ENCODE assay signal across 12 cellular contexts in genomic region chr1:77831976-77832695, GRCh38. TPM values are rescaled to one million over a fixed set of nuclear protein-coding genes. Genes with fewer than 3 reads are reported as not detected.
DNase-seq lines count a peak whose midpoint lies in the region; ATAC-seq, FAIRE-seq and TF ChIP-seq lines count a peak whose summit lies in the region.
"Had no signal": no experiment of that assay in that cellular context is flagged by ENCODE, and none has a peak within 500 bp of the region (broad histone marks: within the 10 kb centered on the region; RNA-seq: fewer than 3 reads in every experiment).

No MANE protein-coding gene starts in this region.

- H3K9me2 ChIP-seq in GM23338 (ENCODE audit: insufficient read depth): no peaks in the 10 kb centered on the region

- H3K27me3 ChIP-seq in upper lobe of left lung: no peaks in the 10 kb centered on the region
- H3K27me3 ChIP-seq in GM23338 (ENCODE audit: insufficient read depth): no peaks in the 10 kb centered on the region
- no peaks in the 10 kb centered on the region for H3K27me3 ChIP-seq in HepG2 (ENCODE audit: control insufficient read depth in 1 of 2, insufficient read depth in 2 of 2, low read length in 2 of 2)

- POLR2A ChIA-PET in HepG2 (lab: Yijun Ruan, JAX): no interaction called here

- no peak overlapping the region for H2AFZ ChIP-seq in GM23338
- no peak overlapping the region for H2AFZ ChIP-seq in HepG2 (ENCODE audit: low read length)

- H3K27me3 Mint-ChIP-seq in GM23338 (ENCODE audit: insufficient read depth, low read depth, poor library complexity): peaks cover 1% of the 10 kb centered on the region
- H3K27me3 Mint-ChIP-seq: progenitor cell of endocrine pancreas had no signal

- H3K36me3 ChIP-seq in upper lobe of left lung (peaks cover 0 to 17% (median 0%) of the 10 kb centered on the region in 4 donors), GM23338 (ENCODE audit: insufficient read depth) (no peaks in the 10 kb centered on the region), HepG2 (replicated peaks in 1 of 2; ENCODE audit: control insufficient read depth in 1 of 2, insufficient read depth in 2 of 2, low read length in 2 of 2) (peaks cover 2 to 6% of the 10 kb centered on the region in 2 experiments; a peak in 1 of 5 replicates)

- H3K27ac ChIP-seq in coronary artery (peak overlapping the region; percentile 83), upper lobe of left lung (peak overlapping the region; percentile 50 to 86 (median 75)), GM23338 (ENCODE audit: low read depth) (no peak overlapping the region), HepG2 (ENCODE audit: extremely low read length, insufficient read depth, low read length) (no peak overlapping the region)

- intact Hi-C loops in HepG2 (cut with micrococcal nuclease; ENCODE audit: unreplicated experiment): no loop called here

- no TSS peak for BruUV-seq in HepG2 (replicated peaks; lab: Mats Ljungman, UMichigan)

- no peak for FAIRE-seq in HepG2 (lab: Jason Lieb, UNC)

- TF ChIP-seq EP300 in upper lobe of left lung (IDR thresholded peaks at IDR 0.05) (no peak), HepG2 (IDR thresholded peaks at IDR 0.05; ENCODE audit: low read depth in 2 of 2, low read length in 2 of 2) (no peak), HepG2 (CRISPR knock-in tag; IDR thresholded peaks at IDR 0.05; ENCODE audit: borderline replicate concordance) (no peak)

- peaks cover 30 to 55% (median 48%) of the 10 kb centered on the region in 4 donors for H3K4me1 ChIP-seq in upper lobe of left lung
- 0 out of 2 replicates have a peak, but pooled peaks cover 2% of the 10 kb centered on the region for H3K4me1 ChIP-seq in GM23338 (ENCODE audit: insufficient read depth)
- H3K4me1 ChIP-seq in HepG2 (ENCODE audit: insufficient read depth, low read length): no peaks in the 10 kb centered on the region

- no peak overlapping the region for H3K4me3 Mint-ChIP-seq in GM23338

- no peaks in the 10 kb centered on the region for H3K9me3 ChIP-seq in upper lobe of left lung
- H3K9me3 ChIP-seq in HepG2 (ENCODE audit: low read length): no peaks in the 10 kb centered on the region

- CTCF ChIA-PET in HepG2 (lab: Yijun Ruan, JAX; ENCODE audit: low intra/inter-chr PET ratio, low total read pairs): no interaction called here

- no peaks in the 10 kb centered on the region for H3F3A ChIP-seq in GM23338 (replicated peaks; ENCODE audit: low read depth)

- H3K79me2 ChIP-seq in GM23338 (replicated peaks; ENCODE audit: insufficient read depth) (no peaks in the 10 kb centered on the region), HepG2 (ENCODE audit: insufficient read depth, low read length) (no peaks in the 10 kb centered on the region)

- H3K36me3 Mint-ChIP-seq in GM23338 (ENCODE audit: low read depth): peaks cover 6% of the 10 kb centered on the region; the same call in 2 of the 3 replicates

- H3K4me2 ChIP-seq in GM23338: no peak overlapping the region
- no peak overlapping the region for H3K4me2 ChIP-seq in HepG2 (ENCODE audit: low read depth, low read length)

- TF ChIP-seq CTCF in coronary artery (IDR thresholded peaks at IDR 0.05): no peak
- no peak for TF ChIP-seq CTCF in upper lobe of left lung (IDR thresholded peaks at IDR 0.05)
- no peak for TF ChIP-seq CTCF in GM23338 (conservative IDR thresholded peaks at IDR 0.05; ENCODE audit: low read depth in 2 of 2)
- TF ChIP-seq CTCF in HepG2 (CRISPR knock-in tag; IDR thresholded peaks at IDR 0.05): no peak

- peak; percentile 34 to 67 for ATAC-seq in upper lobe of left lung (ENCODE audit: low FRiP score in 2 of 2)
- no peak for ATAC-seq in GM23338
- no peak for ATAC-seq in GM19035 (IDR thresholded peaks at IDR 0.05; ENCODE audit: unreplicated experiment)
- no peak for ATAC-seq in HepG2

- no peaks in the 10 kb centered on the region for H3K4me1 Mint-ChIP-seq in GM23338

- H3K9ac ChIP-seq in HepG2 (ENCODE audit: insufficient read depth, low read depth, low read length): no peak overlapping the region

- WGBS in upper lobe of left lung, 2 donors: 35 to 37% methylated on average over 2 of the region's 2 CpGs
- 83% methylated on average over 2 of the region's 2 CpGs for WGBS in HepG2 (ENCODE audit: low lambda C conversion rate)

- no peak overlapping the region for H3K27ac Mint-ChIP-seq in GM23338
- H3K27ac Mint-ChIP-seq: progenitor cell of endocrine pancreas had no signal

- TF ChIP-seq POLR2A in upper lobe of left lung (IDR thresholded peaks at IDR 0.05) (no peak), HepG2 (IDR thresholded peaks at IDR 0.05; ENCODE audit: insufficient read depth in 1 of 2, low read depth in 2 of 2, low read length in 2 of 2) (no peak)

- in situ Hi-C loops in HepG2 (cut with HindIII; ENCODE audit: extremely low pct_ligation_motif_present, low pct_unique_long_range_greater_than_20kb): no loop called here

- H4K20me1 ChIP-seq in GM23338 (replicated peaks; ENCODE audit: insufficient read depth) (no peaks in the 10 kb centered on the region), HepG2 (ENCODE audit: insufficient read depth, low read length) (no peaks in the 10 kb centered on the region)

- H3K4me3 ChIP-seq in coronary artery (peak overlapping the region; percentile 23), upper lobe of left lung (no peak overlapping the region), GM23338 (no peak overlapping the region), HepG2 (replicated peaks in 1 of 3; ENCODE audit: insufficient read depth in 1 of 3, low read depth in 2 of 3, low read length in 3 of 3) (no peak overlapping the region)

- DNase-seq in NCI-H226 (peak; percentile 62), coronary artery (ENCODE audit: low spot score) (no peak), lung microvascular endothelial cell (ENCODE audit: low read depth in 2 of 2) (peak; percentile 59 to 83), upper lobe of left lung (no peak), GM23338 (ENCODE audit: low spot score) (no peak), nucleus accumbens (lab: John Stamatoyannopoulos, UW) (no peak), HepG2 (ENCODE audit: low spot score) (no peak)
- DNase-seq: NCI-H2107; stimulated activated naive CD4-positive, alpha-beta T cell; T1000 had no signal

- no peaks in the 10 kb centered on the region for H3K9me3 Mint-ChIP-seq in GM23338

- no peak for TF ChIP-seq RAD21 in HepG2 (CRISPR knock-in tag; IDR thresholded peaks at IDR 0.05)

RNA-seq across cellular contexts. Expression of gene MIGA1, which starts 52.7 kb away (rescaled TPM):
- total RNA-seq in lung microvascular endothelial cell (8.1 and 20.8 TPM in 2 replicates), upper lobe of left lung (10 to 100 TPM in 5 of 6 donors, 1 to 10 TPM in 1; 7.7 to 19.2 (median 13.5) TPM), HepG2 (2016; rRNA removed; fragmentation: Illumina TruSeq; extraction: Trizol) (6.6 and 6.7 TPM in 2 replicates)
- total RNA-seq in GM23338 (2014; rRNA removed; shearing (Covaris generic)): 7.5 TPM in 2 replicates
- polyA plus RNA-seq in GM23338 (2016; fragmentation: Nextera tagmentation; extraction: Ambion mirVana) (3.4 and 4.6 TPM in 2 replicates), HepG2 (2011; rRNA removed) (3.4 and 3.8 TPM in 2 replicates)
- 9.2 and 10.6 TPM in 2 replicates for total RNA-seq in HepG2 (2016; cell fraction: cytosol; rRNA removed; fragmentation: Illumina TruSeq; extraction: Trizol; ENCODE audit: low read depth)
- 6.2 and 7.2 TPM in 2 replicates for total RNA-seq in HepG2 (2016; cell fraction: insoluble cytoplasmic fraction; rRNA removed; fragmentation: Illumina TruSeq; extraction: Trizol)
- 5.1 and 6.1 TPM in 2 replicates for total RNA-seq in HepG2 (2016; cell fraction: membrane; rRNA removed; fragmentation: Illumina TruSeq; extraction: Trizol)
- total RNA-seq in HepG2 (2016; cell fraction: nucleus; rRNA removed; fragmentation: Illumina TruSeq; extraction: Trizol): 9.9 and 11.1 TPM in 2 replicates
- polyA plus RNA-seq in HepG2 (2011; cell fraction: cytosol; rRNA removed): 1.4 and 2.6 TPM in 2 replicates
- polyA plus RNA-seq in HepG2 (2011; cell fraction: nucleus; rRNA removed): 1.00 and 1.6 TPM in 2 replicates
- polyA plus RNA-seq in HepG2 (2012): 5.7 and 6.3 TPM in 2 replicates
- 0.17 and 0.18 TPM in 2 replicates for polyA plus RNA-seq in HepG2 (2016; cell fraction: cytosol; fragmentation: Illumina TruSeq; extraction: Trizol; ENCODE audit: low read depth)
- polyA plus RNA-seq in HepG2 (2016; cell fraction: insoluble cytoplasmic fraction; fragmentation: Illumina TruSeq; extraction: Trizol; ENCODE audit: low read depth): 2.5 and 2.7 TPM in 2 replicates
- polyA plus RNA-seq in HepG2 (2016; cell fraction: membrane; fragmentation: Illumina TruSeq; extraction: Trizol; ENCODE audit: low read depth): 0.33 and 0.52 TPM in 2 replicates
- polyA plus RNA-seq in HepG2 (2016; cell fraction: nucleus; fragmentation: Illumina TruSeq; extraction: Trizol; ENCODE audit: insufficient read depth, low read depth): 4.9 TPM in 2 replicates
- polyA minus RNA-seq in HepG2 (2011; rRNA and poly(A)+ RNA removed; ENCODE audit: low replicate concordance): 6.6 and 10.1 TPM in 2 replicates
- polyA minus RNA-seq in HepG2 (2011; cell fraction: cytosol; rRNA and poly(A)+ RNA removed): 4.4 and 4.6 TPM in 2 replicates
- polyA minus RNA-seq in HepG2 (2011; cell fraction: nucleus; rRNA and poly(A)+ RNA removed): 10.9 and 13.8 TPM in 2 replicates

RNA-seq across cellular contexts. Expression of gene NEXN, which starts 56.3 kb away (rescaled TPM):
- 1.3 and 6.3 TPM in 2 replicates for total RNA-seq in lung microvascular endothelial cell
- total RNA-seq in upper lobe of left lung: 10 to 100 TPM; 13.0 to 60.8 (median 28.2) TPM
- total RNA-seq in GM23338 (2014; rRNA removed; shearing (Covaris generic)): 2.6 and 3.8 TPM in 2 replicates
- polyA plus RNA-seq in GM23338 (2016; fragmentation: Nextera tagmentation; extraction: Ambion mirVana): 11.8 and 12.2 TPM in 2 replicates
- 0.97 and 1.1 TPM in 2 replicates for total RNA-seq in HepG2 (2016; rRNA removed; fragmentation: Illumina TruSeq; extraction: Trizol)
- 0.35 and 0.40 TPM in 2 replicates for total RNA-seq in HepG2 (2016; cell fraction: cytosol; rRNA removed; fragmentation: Illumina TruSeq; extraction: Trizol; ENCODE audit: low read depth)
- 1.1 TPM in 2 replicates for total RNA-seq in HepG2 (2016; cell fraction: insoluble cytoplasmic fraction; rRNA removed; fragmentation: Illumina TruSeq; extraction: Trizol)
- total RNA-seq in HepG2 (2016; cell fraction: membrane; rRNA removed; fragmentation: Illumina TruSeq; extraction: Trizol): 0.43 and 0.59 TPM in 2 replicates
- 0.78 and 0.97 TPM in 2 replicates for total RNA-seq in HepG2 (2016; cell fraction: nucleus; rRNA removed; fragmentation: Illumina TruSeq; extraction: Trizol)
- polyA plus RNA-seq in HepG2 (2011; rRNA removed): 0.07 and 0.14 TPM in 2 replicates
- polyA plus RNA-seq in HepG2 (2011; cell fraction: cytosol; rRNA removed): 0.03 and 0.05 TPM in 2 replicates
- 0.19 and 0.42 TPM in 2 replicates for polyA plus RNA-seq in HepG2 (2011; cell fraction: nucleus; rRNA removed)
- 0.29 and 0.50 TPM in 2 replicates for polyA plus RNA-seq in HepG2 (2012)
- polyA plus RNA-seq in HepG2 (2016; cell fraction: cytosol; fragmentation: Illumina TruSeq; extraction: Trizol; ENCODE audit: low read depth): 0.18 and 0.24 TPM in 2 replicates
- 2.6 and 2.9 TPM in 2 replicates for polyA plus RNA-seq in HepG2 (2016; cell fraction: insoluble cytoplasmic fraction; fragmentation: Illumina TruSeq; extraction: Trizol; ENCODE audit: low read depth)
- polyA plus RNA-seq in HepG2 (2016; cell fraction: membrane; fragmentation: Illumina TruSeq; extraction: Trizol; ENCODE audit: low read depth): 0.39 and 0.52 TPM in 2 replicates
- polyA plus RNA-seq in HepG2 (2016; cell fraction: nucleus; fragmentation: Illumina TruSeq; extraction: Trizol; ENCODE audit: insufficient read depth, low read depth): 3.0 and 5.3 TPM in 2 replicates
- not detected in 2 replicates for polyA minus RNA-seq in HepG2 (2011; rRNA and poly(A)+ RNA removed; ENCODE audit: low replicate concordance)
- not detected in 2 replicates for polyA minus RNA-seq in HepG2 (2011; cell fraction: cytosol; rRNA and poly(A)+ RNA removed)
- 0.52 and 1.2 TPM in 2 replicates for polyA minus RNA-seq in HepG2 (2011; cell fraction: nucleus; rRNA and poly(A)+ RNA removed)

Comparison
In these comparisons a context has a peak if more than half of its experiments do, and no peak if none do; other contexts are left out.
1. DNase-seq: peak in NCI-H226 (single experiment) and lung microvascular endothelial cell (2 of 2); none in coronary artery (single experiment), upper lobe of left lung (0 of 2), GM23338 (single experiment), nucleus accumbens (0 of 56) and HepG2 (single experiment).
2. H3K27ac ChIP-seq: peak in coronary artery (2 of 2) and upper lobe of left lung (4 of 4); none in GM23338 (single experiment) and HepG2 (single experiment).
3. ATAC-seq: peak in upper lobe of left lung (2 of 2); none in GM23338 (single experiment), GM19035 (single experiment) and HepG2 (single experiment).